14 cellular contexts compared by ENCODE assay signal in genomic region chr15:90211009-90211408, GRCh38. TPM values are rescaled to one million over a fixed set of nuclear protein-coding genes. Genes with fewer than 3 reads are reported as not detected.
DNase-seq lines count a peak whose midpoint lies in the region; ATAC-seq, FAIRE-seq and TF ChIP-seq lines count a peak whose summit lies in the region.
"Had no signal": no experiment of that assay in that cellular context is flagged by ENCODE, and none has a peak within 500 bp of the region (broad histone marks: within the 10 kb centered on the region; RNA-seq: fewer than 3 reads in every experiment).

No MANE protein-coding gene starts in this region.

- no peak for FAIRE-seq in A549 (lab: Jason Lieb, UNC)
- FAIRE-seq in pancreas (lab: Jason Lieb, UNC): no peak

- WGBS in A549 (ENCODE audit: missing lambda C conversion rate): 72% methylated on average over 9 of the region's 9 CpGs
- WGBS in pancreas, 2 donors: 86% methylated on average over 9 of the region's 9 CpGs

- H3K9me3 ChIP-seq in A549: no peaks in the 10 kb centered on the region
- H3K9me3 ChIP-seq in SJSA1 (replicated peaks): no peaks in the 10 kb centered on the region
- no peaks in the 10 kb centered on the region for H3K9me3 ChIP-seq in pancreas
- H3K9me3 ChIP-seq: ovary had no signal

- H3K27ac ChIP-seq in A549 (peak overlapping the region; percentile 90 to 92), SJSA1 (peak overlapping the region; percentile 69; the same call in 1 of the 2 replicates), pancreas (peak overlapping the region in 3 of 4 donors; percentile 55 to 78 (median 69))
- H3K27ac ChIP-seq: ovary had no signal

- H3K36me3 ChIP-seq in SJSA1 (no peaks in the 10 kb centered on the region), pancreas (peaks cover 0 to 3% (median 0%) of the 10 kb centered on the region in 3 donors)
- H3K36me3 ChIP-seq: ovary had no signal

- ATAC-seq in A549 (peak; percentile 17 to 21), pancreas (no peak), GM18511 (IDR thresholded peaks at IDR 0.05; ENCODE audit: unreplicated experiment) (no peak), HG03045 (IDR thresholded peaks at IDR 0.05; ENCODE audit: unreplicated experiment) (no peak)

- TF ChIP-seq POLR2A in A549 (IDR thresholded peaks at IDR 0.05; ENCODE audit: low read length): no peak

- CTCF ChIA-PET in A549 (lab: Yijun Ruan, JAX): interaction anchor here (1.0 to 36.4 kb wide), 7 partner anchors 6 to 65 kb away, joined by 3 to 732 read pairs (median 217); partner anchors contain the start of genes CIB1, GDPGP1 and SEMA4B

- no peak for TF ChIP-seq EP300 in A549 (IDR thresholded peaks at IDR 0.05)

- H3K4me3 ChIP-seq in A549 (0 out of 3 replicates have a peak overlapping the region, but pooled peaks have one; percentile 21), SJSA1 (no peak overlapping the region), epithelial cell of proximal tubule (ENCODE audit: low read depth, low read length) (peak overlapping the region; percentile 23), pancreas (no peak overlapping the region)
- H3K4me3 ChIP-seq: ovary had no signal

- POLR2A ChIA-PET in A549 (lab: Yijun Ruan, JAX): interaction anchor here (0.8 to 1.0 kb wide), 2 partner anchors 11 to 45 kb away, joined by 3 to 5 read pairs; no protein-coding TSS in a partner anchor

- peaks cover 59% of the 10 kb centered on the region for H3K4me1 ChIP-seq in A549
- peaks cover 18% of the 10 kb centered on the region for H3K4me1 ChIP-seq in SJSA1 (replicated peaks)
- H3K4me1 ChIP-seq in pancreas: peaks cover 35 to 47% (median 39%) of the 10 kb centered on the region in 3 donors

- no peak for TF ChIP-seq RAD21 in A549 (conservative IDR thresholded peaks at IDR 0.05 in 1 of 2, IDR thresholded peaks at IDR 0.05 in 1 of 2)

- H3K27me3 ChIP-seq in SJSA1 (replicated peaks) (no peaks in the 10 kb centered on the region), pancreas (no peaks in the 10 kb centered on the region)
- H3K27me3 ChIP-seq: ovary had no signal

- no peak for TF ChIP-seq CTCF in A549 (IDR thresholded peaks at IDR 0.05)
- no peak for TF ChIP-seq CTCF in epithelial cell of proximal tubule (conservative IDR thresholded peaks at IDR 0.05; ENCODE audit: low read depth, low read length)
- TF ChIP-seq CTCF in pancreas (IDR thresholded peaks at IDR 0.05): no peak

- DNase-seq in A549 (ENCODE audit: low read depth in 1 of 2, low spot score in 1 of 2) (no peak), SJSA1 (ENCODE audit: low read depth in 1 of 2, low spot score in 2 of 2) (no peak), epithelial cell of proximal tubule (ENCODE audit: low read depth) (no peak), pancreas (peak in 1 of 6 donors; percentile 52), NCI-H1048 (lab: John Stamatoyannopoulos, UW) (no peak), HUDEP-2 (lab: John Stamatoyannopoulos, UW; ENCODE audit: unreplicated experiment in 76 of 76) (no peak)
- DNase-seq: activated CD4-positive, alpha-beta memory T cell treated with anti-CD3 and anti-CD28 coated beads for 36 hours; DND-41; foreskin fibroblast; Karpas-422; ovary had no signal

- H3K4me2 ChIP-seq in A549: peak overlapping the region; percentile 86

- intact Hi-C loops in pancreas (cut with DNase I): no loop called here

TF ChIP-seq in A549, 52 proteins besides CTCF, POLR2A, EP300 and RAD21:
- TF ChIP-seq EHF (CRISPR knock-in tag; IDR thresholded peaks at IDR 0.05) (no peak), E2F6 (IDR thresholded peaks at IDR 0.05; ENCODE audit: borderline replicate concordance, low read depth) (no peak), CBX2 (IDR thresholded peaks at IDR 0.05; ENCODE audit: borderline replicate concordance, low read depth) (no peak), CHD2 (IDR thresholded peaks at IDR 0.05; ENCODE audit: low read length, partially characterized antibody) (no peak), NPAS2 (CRISPR knock-in tag; IDR thresholded peaks at IDR 0.05; ENCODE audit: borderline replicate concordance) (no peak), HOXB5 (CRISPR knock-in tag; IDR thresholded peaks at IDR 0.05) (no peak), FOXS1 (CRISPR knock-in tag; IDR thresholded peaks at IDR 0.05) (no peak), RFX5 (IDR thresholded peaks at IDR 0.05) (no peak), ZNF302 (CRISPR knock-in tag; IDR thresholded peaks at IDR 0.05) (no peak), ZSCAN20 (CRISPR knock-in tag; IDR thresholded peaks at IDR 0.05) (no peak), CEBPB (IDR thresholded peaks at IDR 0.05) (no peak), JUN (IDR thresholded peaks at IDR 0.05) (no peak), EHMT2 (IDR thresholded peaks at IDR 0.05; ENCODE audit: low read depth) (no peak)
- TF ChIP-seq, protein P1, sequence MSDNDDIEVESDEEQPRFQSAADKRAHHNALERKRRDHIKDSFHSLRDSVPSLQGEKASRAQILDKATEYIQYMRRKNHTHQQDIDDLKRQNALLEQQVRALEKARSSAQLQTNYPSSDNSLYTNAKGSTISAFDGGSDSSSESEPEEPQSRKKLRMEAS (IDR thresholded peaks at IDR 0.05): no peak

RNA-seq across cellular contexts. Expression of gene SEMA4B, which starts 9.9 kb away (rescaled TPM):
- polyA plus RNA-seq in A549 (2011; rRNA removed): 45.3 and 61.0 TPM in 2 replicates
- 70.7 and 85.3 TPM in 2 replicates for polyA plus RNA-seq in A549 (2012; cell fraction: cytosol; rRNA removed)
- 165 and 233 TPM in 2 replicates for polyA plus RNA-seq in A549 (2012; cell fraction: nucleus; rRNA removed)
- polyA plus RNA-seq in A549 (2017; fragmentation: RNase III; extraction: RNeasy Plus Mini Kit Qiagen cat#74134 plus additional on column Dnase treatment): 39.2 to 55.6 TPM (median 47.1 TPM) in 3 replicates
- polyA minus RNA-seq in A549 (2011; rRNA and poly(A)+ RNA removed): 66.1 and 79.1 TPM in 2 replicates
- total RNA-seq in SJSA1 (2014; rRNA removed; shearing (Covaris generic)): 5.6 and 17.8 TPM in 2 replicates
- total RNA-seq in epithelial cell of proximal tubule: 75.6 and 89.6 TPM in 2 replicates
- 10 to 100 TPM; 33.1 to 63.9 (median 38.4) TPM for total RNA-seq in pancreas
- polyA plus RNA-seq in pancreas: 10 to 100 TPM; 32.5 to 39.3 TPM

RNA-seq across cellular contexts. Expression of gene CIB1, which starts 22.7 kb away (rescaled TPM):
- polyA plus RNA-seq in A549 (2011; rRNA removed): 84.1 and 130 TPM in 2 replicates
- 187 and 202 TPM in 2 replicates for polyA plus RNA-seq in A549 (2012; cell fraction: cytosol; rRNA removed)
- 190 and 198 TPM in 2 replicates for polyA plus RNA-seq in A549 (2012; cell fraction: nucleus; rRNA removed)
- polyA plus RNA-seq in A549 (2017; fragmentation: RNase III; extraction: RNeasy Plus Mini Kit Qiagen cat#74134 plus additional on column Dnase treatment): 119 to 124 TPM (median 120 TPM) in 3 replicates
- 47.5 and 53.3 TPM in 2 replicates for polyA minus RNA-seq in A549 (2011; rRNA and poly(A)+ RNA removed)
- total RNA-seq in SJSA1 (2014; rRNA removed; shearing (Covaris generic)): 30.1 and 36.8 TPM in 2 replicates
- total RNA-seq in epithelial cell of proximal tubule: 76.0 and 90.9 TPM in 2 replicates
- total RNA-seq in pancreas: 10 to 100 TPM; 70.4 to 88.6 (median 79.3) TPM
- 100 to 1,000 TPM; 153 to 162 TPM for polyA plus RNA-seq in pancreas

RNA-seq across cellular contexts. Expression of gene GDPGP1, which starts 23.0 kb away (rescaled TPM):
- polyA plus RNA-seq in A549 (2011; rRNA removed): 5.4 and 5.7 TPM in 2 replicates
- polyA plus RNA-seq in A549 (2012; cell fraction: cytosol; rRNA removed): 4.1 and 5.6 TPM in 2 replicates
- polyA plus RNA-seq in A549 (2012; cell fraction: nucleus; rRNA removed): 7.8 and 8.5 TPM in 2 replicates
- 3.8 to 5.1 TPM (median 4.4 TPM) in 3 replicates for polyA plus RNA-seq in A549 (2017; fragmentation: RNase III; extraction: RNeasy Plus Mini Kit Qiagen cat#74134 plus additional on column Dnase treatment)
- polyA minus RNA-seq in A549 (2011; rRNA and poly(A)+ RNA removed): 26.4 and 27.4 TPM in 2 replicates
- total RNA-seq in SJSA1 (2014; rRNA removed; shearing (Covaris generic)): 2.3 and 4.3 TPM in 2 replicates
- total RNA-seq in epithelial cell of proximal tubule: 9.9 and 22.3 TPM in 2 replicates
- total RNA-seq in pancreas: 1 to 10 TPM; 2.6 to 7.0 (median 4.4) TPM
- polyA plus RNA-seq in pancreas: 1 to 10 TPM; 2.0 to 3.3 TPM

RNA-seq across cellular contexts. Expression of gene TTLL13, which starts 38.3 kb away (rescaled TPM):
- polyA plus RNA-seq in A549 (2011; rRNA removed): 0.56 and 0.61 TPM in 2 replicates
- polyA plus RNA-seq in A549 (2012; cell fraction: cytosol; rRNA removed): 0.20 and 0.22 TPM in 2 replicates
- 0.24 and 0.28 TPM in 2 replicates for polyA plus RNA-seq in A549 (2012; cell fraction: nucleus; rRNA removed)
- polyA plus RNA-seq in A549 (2017; fragmentation: RNase III; extraction: RNeasy Plus Mini Kit Qiagen cat#74134 plus additional on column Dnase treatment): 0.17 to 0.29 TPM (median 0.24 TPM) in 3 replicates
- 0.58 and 1.1 TPM in 2 replicates for polyA minus RNA-seq in A549 (2011; rRNA and poly(A)+ RNA removed)
- total RNA-seq in SJSA1 (2014; rRNA removed; shearing (Covaris generic)): not detected in 2 replicates
- total RNA-seq in epithelial cell of proximal tubule: not detected in 2 replicates
- under 1 TPM in 4 of 6 donors, not detected in 2; 0.19 to 0.46 (median 0.35) TPM for total RNA-seq in pancreas
- 1 to 10 TPM; 1.3 to 2.4 TPM for polyA plus RNA-seq in pancreas
- total RNA-seq: chondrocyte had no signal

RNA-seq across cellular contexts. Expression of gene NGRN, which starts 54.5 kb away (rescaled TPM):
- polyA plus RNA-seq in A549 (2011; rRNA removed) (156 and 159 TPM in 2 replicates), A549 (2017; fragmentation: RNase III; extraction: RNeasy Plus Mini Kit Qiagen cat#74134 plus additional on column Dnase treatment) (83.2 to 83.9 TPM (median 83.3 TPM) in 3 replicates), pancreas (10 to 100 TPM; 25.0 to 46.8 TPM)
- 62.6 and 75.6 TPM in 2 replicates for polyA plus RNA-seq in A549 (2012; cell fraction: cytosol; rRNA removed)
- 29.0 and 39.6 TPM in 2 replicates for polyA plus RNA-seq in A549 (2012; cell fraction: nucleus; rRNA removed)
- 54.3 and 66.6 TPM in 2 replicates for polyA minus RNA-seq in A549 (2011; rRNA and poly(A)+ RNA removed)
- 138 and 157 TPM in 2 replicates for total RNA-seq in SJSA1 (2014; rRNA removed; shearing (Covaris generic))
- total RNA-seq in epithelial cell of proximal tubule (74.8 and 79.6 TPM in 2 replicates), pancreas (10 to 100 TPM; 19.3 to 37.7 (median 26.9) TPM)

Comparison
In these comparisons a context has a peak if more than half of its experiments do, and no peak if none do; other contexts are left out.
1. ATAC-seq: peak in A549 (2 of 2); none in pancreas (0 of 4), GM18511 (single experiment) and HG03045 (single experiment).
2. H3K4me3 ChIP-seq: peak in A549 (single experiment) and epithelial cell of proximal tubule (single experiment); none in SJSA1 (single experiment) and pancreas (0 of 4).
3. Peak in every context shown above with its lines, with median percentiles within 50 percentile points of each other: H3K27ac ChIP-seq.